In genomic region chr2:48574353-48575290, GRCh38 we compare ENCODE assay signal across 21 cellular contexts. TPM values are rescaled to one million over a fixed set of nuclear protein-coding genes. Genes with fewer than 3 reads are reported as not detected.
DNase-seq lines count a peak whose midpoint lies in the region; ATAC-seq lines count a peak whose summit lies in the region.
"Had no signal": no experiment of that assay in that cellular context is flagged by ENCODE, and none has a peak within 500 bp of the region (broad histone marks: within the 10 kb centered on the region; RNA-seq: fewer than 3 reads in every experiment).

No MANE protein-coding gene starts in this region.

- intact Hi-C loops in posterior cingulate gyrus (cut with DNase I), result no loop called here

- ATAC-seq in CD4-positive, CD25-positive, alpha-beta regulatory T cell (ENCODE audit: low read depth in 2 of 2), result no peak
- peak; percentile 68 for ATAC-seq in activated T-helper 17 cell treated with anti-CD3 and anti-CD28 coated beads, Interleukin-2, amount 50 U/mL, for 72 hours (replicated peaks)
- ATAC-seq in HG03159 (IDR thresholded peaks at IDR 0.05; ENCODE audit: unreplicated experiment) (no peak), GM21529 (IDR thresholded peaks at IDR 0.05; ENCODE audit: unreplicated experiment) (no peak)
- ATAC-seq: Panc1 had no signal

- H3K27me3 ChIP-seq in CD4-positive, CD25-positive, alpha-beta regulatory T cell (ENCODE audit: control insufficient read depth, insufficient read depth, low read length), result no peaks in the 10 kb centered on the region
- H3K27me3 ChIP-seq: MG63 had no signal

- H3K27ac Mint-ChIP-seq in CD4-positive, CD25-positive, alpha-beta regulatory T cell, result peak overlapping the region in 1 of 3 donors; percentile 27
- peak overlapping the region; percentile 50 for H3K27ac Mint-ChIP-seq in activated T-helper 17 cell treated with anti-CD3 and anti-CD28 coated beads, Interleukin-2, amount 50 U/mL, for 72 hours

- no peaks in the 10 kb centered on the region for H3K36me3 ChIP-seq in CD4-positive, CD25-positive, alpha-beta regulatory T cell (ENCODE audit: control insufficient read depth, insufficient read depth, low read length)
- H3K36me3 ChIP-seq: MG63 had no signal

- peak overlapping the region; percentile 51 for H3K4me3 ChIP-seq in CD4-positive, CD25-positive, alpha-beta regulatory T cell (ENCODE audit: low read depth, low read length)
- H3K4me3 ChIP-seq: MG63, SK-N-MC had no signal

- H3K9me3 Mint-ChIP-seq in CD4-positive, CD25-positive, alpha-beta regulatory T cell, result no peaks in the 10 kb centered on the region
- no peaks in the 10 kb centered on the region for H3K9me3 Mint-ChIP-seq in activated T-helper 17 cell treated with anti-CD3 and anti-CD28 coated beads, Interleukin-2, amount 50 U/mL, for 72 hours

- no peaks in the 10 kb centered on the region for H3K4me1 ChIP-seq in CD4-positive, CD25-positive, alpha-beta regulatory T cell (ENCODE audit: control insufficient read depth, insufficient read depth, low read length, poor library complexity, severe bottlenecking)

- no peaks in the 10 kb centered on the region for H3K36me3 Mint-ChIP-seq in CD4-positive, CD25-positive, alpha-beta regulatory T cell
- H3K36me3 Mint-ChIP-seq in activated T-helper 17 cell treated with anti-CD3 and anti-CD28 coated beads, Interleukin-2, amount 50 U/mL, for 72 hours (ENCODE audit: low read depth), result no peaks in the 10 kb centered on the region

- no peaks in the 10 kb centered on the region for H3K9me3 ChIP-seq in CD4-positive, CD25-positive, alpha-beta regulatory T cell (ENCODE audit: control insufficient read depth in 2 of 2, low read length in 2 of 2)
- H3K9me3 ChIP-seq: MG63 had no signal

- DNase-seq in SIG-M5 treated with dmso at 0.1 percent for 504 hours (lab: John Stamatoyannopoulos, UW; ENCODE audit: unreplicated experiment), result peak; percentile 36
- no peak for DNase-seq in SIG-M5 (lab: John Stamatoyannopoulos, UW)
- peak in 1 of 3 donors; percentile 44 for DNase-seq in CD4-positive, CD25-positive, alpha-beta regulatory T cell
- peak; percentile 26 to 54 for DNase-seq in NOMO-1 (lab: John Stamatoyannopoulos, UW; ENCODE audit: unreplicated experiment in 2 of 2)
- DNase-seq in posterior cingulate gyrus, result no peak
- DNase-seq: GDM1; Karpas-422; MG63; NCI-H1417 treated with DMSO at 0.1 percent for 48 hours; NCI-H1930; NCI-H446; NCI-H69; NK-92 treated with Interleukin-12 subunit alpha and Interleukin-12 subunit beta, amount 100 ng/mL, for 24 hours had no signal

- H3K4me1 Mint-ChIP-seq in CD4-positive, CD25-positive, alpha-beta regulatory T cell, result peaks cover 11 to 19% (median 13%) of the 10 kb centered on the region in 4 donors
- H3K4me1 Mint-ChIP-seq in activated T-helper 17 cell treated with anti-CD3 and anti-CD28 coated beads, Interleukin-2, amount 50 U/mL, for 72 hours, result peaks cover 7% of the 10 kb centered on the region

- no peaks in the 10 kb centered on the region for H3K27me3 Mint-ChIP-seq in CD4-positive, CD25-positive, alpha-beta regulatory T cell
- H3K27me3 Mint-ChIP-seq in activated T-helper 17 cell treated with anti-CD3 and anti-CD28 coated beads, Interleukin-2, amount 50 U/mL, for 72 hours, result no peaks in the 10 kb centered on the region

- H3K4me3 Mint-ChIP-seq in CD4-positive, CD25-positive, alpha-beta regulatory T cell, result no peak overlapping the region
- peak overlapping the region; percentile 30 for H3K4me3 Mint-ChIP-seq in activated T-helper 17 cell treated with anti-CD3 and anti-CD28 coated beads, Interleukin-2, amount 50 U/mL, for 72 hours

- H3K27ac ChIP-seq in CD4-positive, CD25-positive, alpha-beta regulatory T cell (ENCODE audit: insufficient read depth, low read length, poor library complexity, severe bottlenecking), result no peak overlapping the region
- H3K27ac ChIP-seq: 22Rv1, SK-N-MC had no signal

RNA-seq across cellular contexts. Expression of gene GTF2A1L, which starts 43.0 kb away (rescaled TPM):
- not detected for total RNA-seq in CD4-positive, CD25-positive, alpha-beta regulatory T cell
- not detected for polyA plus RNA-seq in CD4-positive, CD25-positive, alpha-beta regulatory T cell
- total RNA-seq in activated T-helper 17 cell treated with anti-CD3 and anti-CD28 coated beads, Interleukin-2, amount 50 U/mL, for 72 hours, result not detected
- total RNA-seq: H1 had no signal
- polyA plus RNA-seq: BJ had no signal

RNA-seq across cellular contexts. Expression of gene STON1, which starts 44.7 kb away (rescaled TPM):
- total RNA-seq in CD4-positive, CD25-positive, alpha-beta regulatory T cell, result 3.4 TPM
- under 1 TPM; 0.07 to 0.57 (median 0.14) TPM for polyA plus RNA-seq in CD4-positive, CD25-positive, alpha-beta regulatory T cell
- total RNA-seq in activated T-helper 17 cell treated with anti-CD3 and anti-CD28 coated beads, Interleukin-2, amount 50 U/mL, for 72 hours, result 1 to 10 TPM; 3.0 to 4.2 TPM

Comparison
In these comparisons a context has a peak if more than half of its experiments do, and no peak if none do; other contexts are left out.
1. DNase-seq: peak in SIG-M5 treated with dmso at 0.1 percent for 504 hours (single experiment) and NOMO-1 (2 of 2); none in SIG-M5 (single experiment) and posterior cingulate gyrus (0 of 10).